ENCODE assay signal across 8 cellular contexts in genomic region chr1:7705048-7705907, GRCh38.
DNase-seq lines count a peak whose midpoint lies in the region; ATAC-seq, FAIRE-seq and TF ChIP-seq lines count a peak whose summit lies in the region.

No MANE protein-coding gene starts in this region.

- DNase-seq in Ammon's horn (ENCODE audit: low spot score) (peak; percentile 64), SK-N-SH (peak; percentile 69), MCF 10A (ENCODE audit: unreplicated experiment) (no peak), kidney (no peak), left lobe of liver (ENCODE audit: low spot score) (no peak)
- DNase-seq in stimulated activated naive CD4-positive, alpha-beta T cell (lab: John Stamatoyannopoulos, UW): peak in 5 of 6 experiments; percentile 16 to 56 (median 38)

- no peaks in the 10 kb centered on the region for H3K36me3 Mint-ChIP-seq in MCF 10A (ENCODE audit: insufficient read depth, unreplicated experiment)

- TF ChIP-seq CTCF in SK-N-SH (IDR thresholded peaks at IDR 0.05) (no peak), MCF 10A (IDR thresholded peaks at IDR 0.05; ENCODE audit: unreplicated experiment) (no peak), kidney (IDR thresholded peaks at IDR 0.05; ENCODE audit: borderline replicate concordance, extremely low read depth, insufficient read depth) (no peak)

- CTCF ChIA-PET in SK-N-SH (lab: Yijun Ruan, JAX) (interaction anchor here (0.6 to 4.8 kb wide), 9 partner anchors 15 to 270 kb away, joined by 3 to 58 read pairs (median 5); no protein-coding TSS in a partner anchor), MCF 10A (lab: Yijun Ruan, JAX) (interaction anchor here (0.5 kb wide), 1 partner anchor 38 kb away, joined by 3 read pairs; no protein-coding TSS in a partner anchor)

- H3K9me3 Mint-ChIP-seq in MCF 10A (ENCODE audit: unreplicated experiment): no peaks in the 10 kb centered on the region

- H3K27ac ChIP-seq in SK-N-SH (ENCODE audit: low read depth in 2 of 2, low read length in 1 of 2): peak overlapping the region in 1 of 2 experiments; percentile 74; a peak in 2 of 4 replicates
- no peak overlapping the region for H3K27ac ChIP-seq in kidney (ENCODE audit: low read depth in 2 of 2, low read length in 2 of 2)

- POLR2A ChIA-PET in SK-N-SH (lab: Yijun Ruan, JAX): interaction anchor here (1.0 to 4.8 kb wide), 10 partner anchors 7 to 50 kb away, joined by 3 to 60 read pairs (median 4); no protein-coding TSS in a partner anchor
- POLR2A ChIA-PET in MCF 10A (lab: Yijun Ruan, JAX): no interaction called here

- ATAC-seq in GM19328 (IDR thresholded peaks at IDR 0.05; ENCODE audit: unreplicated experiment) (no peak), left lobe of liver (no peak), HG02884 (IDR thresholded peaks at IDR 0.05; ENCODE audit: unreplicated experiment) (no peak)

- no peaks in the 10 kb centered on the region for H3K4me1 Mint-ChIP-seq in MCF 10A (ENCODE audit: insufficient read depth, unreplicated experiment)

- no peaks in the 10 kb centered on the region for H3K36me3 ChIP-seq in SK-N-SH (replicated peaks in 1 of 2; ENCODE audit: control insufficient read depth in 1 of 2, insufficient read depth in 2 of 2, low read length in 1 of 2)
- no peaks in the 10 kb centered on the region for H3K36me3 ChIP-seq in kidney (ENCODE audit: control insufficient read depth in 1 of 2, insufficient read depth in 2 of 2, low read length in 2 of 2)

- no peak for TF ChIP-seq RAD21 in SK-N-SH (IDR thresholded peaks at IDR 0.05; ENCODE audit: low read length)

- H3K9ac ChIP-seq in SK-N-SH: no peak overlapping the region
- no peak overlapping the region for H3K9ac ChIP-seq in kidney (ENCODE audit: low read length in 2 of 2)

- peaks cover 7% of the 10 kb centered on the region for H3F3A ChIP-seq in SK-N-SH (replicated peaks; ENCODE audit: insufficient read depth)

- H2AFZ ChIP-seq in SK-N-SH (ENCODE audit: low read depth): no peak overlapping the region

- no TSS peak for BruUV-seq in MCF 10A (replicated peaks; lab: Mats Ljungman, UMichigan)

- H3K27ac Mint-ChIP-seq in MCF 10A (ENCODE audit: low read depth, unreplicated experiment): no peak overlapping the region

- no peak for TF ChIP-seq EP300 in SK-N-SH (IDR thresholded peaks at IDR 0.05; ENCODE audit: borderline replicate concordance in 1 of 2, low read depth in 1 of 2, low read length in 1 of 2)

- H3K4me3 ChIP-seq in SK-N-SH (ENCODE audit: low read depth in 2 of 2, low read length in 1 of 2) (peak overlapping the region; percentile 49 to 64; a peak in 3 of 4 replicates), kidney (ENCODE audit: low read length in 2 of 2) (peak overlapping the region; percentile 28 to 44)

- intact Hi-C loops in MCF 10A (cut with micrococcal nuclease): no loop called here
- intact Hi-C loops in kidney (cut with DNase I): no loop called here

- H3K27me3 Mint-ChIP-seq in MCF 10A (ENCODE audit: insufficient read depth, unreplicated experiment): peaks cover 40% of the 10 kb centered on the region

- WGBS in SK-N-SH (ENCODE audit: low lambda C conversion rate): 6% methylated on average over 41 of the region's 106 CpGs

- H3K9me3 ChIP-seq in SK-N-SH: no peaks in the 10 kb centered on the region
- H3K9me3 ChIP-seq in kidney (ENCODE audit: control insufficient read depth in 1 of 2, low read length in 2 of 2): peaks cover 0 to 1% of the 10 kb centered on the region in 2 donors

- no peaks in the 10 kb centered on the region for H3K9me2 ChIP-seq in SK-N-SH

- peak overlapping the region; percentile 55 for H3K4me2 ChIP-seq in SK-N-SH

- H3K4me1 ChIP-seq in SK-N-SH (ENCODE audit: control insufficient read depth in 1 of 2, insufficient read depth in 2 of 2, low read depth in 1 of 2, low read length in 1 of 2): peaks cover 0 to 8% of the 10 kb centered on the region in 2 experiments; a peak in 1 of 4 replicates
- H3K4me1 ChIP-seq in kidney (ENCODE audit: control insufficient read depth in 1 of 2, insufficient read depth in 1 of 2, low read depth in 1 of 2, low read length in 2 of 2): no peaks in the 10 kb centered on the region

- peak overlapping the region; percentile 16 for H3K4me3 Mint-ChIP-seq in MCF 10A (ENCODE audit: unreplicated experiment)

- FAIRE-seq in kidney (lab: Jason Lieb, UNC): no peak

- peaks cover 6% of the 10 kb centered on the region; the same call in 1 of the 2 replicates for H3K27me3 ChIP-seq in SK-N-SH (ENCODE audit: insufficient read depth)

- no peaks in the 10 kb centered on the region for H3K79me2 ChIP-seq in SK-N-SH (ENCODE audit: insufficient read depth)

- H4K20me1 ChIP-seq in SK-N-SH (ENCODE audit: insufficient read depth): no peaks in the 10 kb centered on the region

TF ChIP-seq in SK-N-SH, 30 proteins besides CTCF, POLR2A, EP300 and RAD21:
- TF ChIP-seq RCOR1 (IDR thresholded peaks at IDR 0.05; ENCODE audit: low read length) (no peak), ZBTB33 (IDR thresholded peaks at IDR 0.05; ENCODE audit: borderline replicate concordance, low read depth) (no peak), SIN3A (IDR thresholded peaks at IDR 0.05; ENCODE audit: borderline replicate concordance, low read depth, low read length) (no peak), EZH2phosphoT487 (IDR thresholded peaks at IDR 0.05; ENCODE audit: borderline replicate concordance, low read depth) (no peak), MXI1 (IDR thresholded peaks at IDR 0.05; ENCODE audit: low read depth, low read length) (no peak), JUND (IDR thresholded peaks at IDR 0.05) (no peak), NRF1 (IDR thresholded peaks at IDR 0.05; ENCODE audit: low read depth, low read length) (no peak), MEF2A (IDR thresholded peaks at IDR 0.05; ENCODE audit: borderline replicate concordance, low read depth) (no peak), FOXJ3 (CRISPR knock-in tag; IDR thresholded peaks at IDR 0.05) (no peak), TCF12 (IDR thresholded peaks at IDR 0.05) (no peak), CHD2 (IDR thresholded peaks at IDR 0.05; ENCODE audit: low read length, partially characterized antibody) (no peak)
- TF ChIP-seq, protein P1, sequence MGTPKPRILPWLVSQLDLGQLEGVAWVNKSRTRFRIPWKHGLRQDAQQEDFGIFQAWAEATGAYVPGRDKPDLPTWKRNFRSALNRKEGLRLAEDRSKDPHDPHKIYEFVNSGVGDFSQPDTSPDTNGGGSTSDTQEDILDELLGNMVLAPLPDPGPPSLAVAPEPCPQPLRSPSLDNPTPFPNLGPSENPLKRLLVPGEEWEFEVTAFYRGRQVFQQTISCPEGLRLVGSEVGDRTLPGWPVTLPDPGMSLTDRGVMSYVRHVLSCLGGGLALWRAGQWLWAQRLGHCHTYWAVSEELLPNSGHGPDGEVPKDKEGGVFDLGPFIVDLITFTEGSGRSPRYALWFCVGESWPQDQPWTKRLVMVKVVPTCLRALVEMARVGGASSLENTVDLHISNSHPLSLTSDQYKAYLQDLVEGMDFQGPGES (IDR thresholded peaks at IDR 0.05; ENCODE audit: low read depth, low read length): no peak

Comparison
In these comparisons a context has a peak if more than half of its experiments do, and no peak if none do; other contexts are left out.
1. DNase-seq: peak in Ammon's horn (single experiment), SK-N-SH (single experiment) and stimulated activated naive CD4-positive, alpha-beta T cell (5 of 6); none in MCF 10A (single experiment), kidney (single experiment) and left lobe of liver (single experiment).